ENCODE assay signal across 1 cellular context in the genomic region with DNA sequence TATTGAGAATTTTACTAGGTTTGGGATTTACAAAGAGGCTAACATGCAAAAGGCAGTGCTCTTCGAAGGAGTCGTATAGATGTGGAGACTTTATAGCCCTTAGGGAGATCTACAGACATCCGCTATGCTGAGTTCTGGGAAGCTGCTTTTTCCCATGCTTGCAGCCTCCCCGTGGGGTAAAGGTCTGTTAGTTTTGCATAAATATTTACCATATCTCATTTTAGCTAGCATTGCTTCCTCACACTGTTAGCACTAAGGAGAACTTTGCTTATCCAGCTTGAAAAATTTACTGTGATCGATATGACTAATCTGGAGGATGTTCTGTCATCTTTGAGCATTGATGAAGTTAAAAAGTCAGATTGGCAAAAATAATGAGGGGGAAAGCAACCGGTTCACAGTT.
TF ChIP-seq lines count a peak whose summit lies in the region.

No MANE protein-coding gene starts in this region.

TF ChIP-seq in SK-N-SH, 30 proteins besides CTCF, POLR2A, EP300 and RAD21 (continued from another document):
- no peak for TF ChIP-seq TEAD4 (IDR thresholded peaks at IDR 0.05; ENCODE audit: borderline replicate concordance, insufficient read depth)
- no peak for TF ChIP-seq TCF12 (IDR thresholded peaks at IDR 0.05)
- TF ChIP-seq GABPA (IDR thresholded peaks at IDR 0.05; ENCODE audit: low read depth) = no peak
- no peak for TF ChIP-seq RCOR1 (IDR thresholded peaks at IDR 0.05; ENCODE audit: low read length)
- no peak for TF ChIP-seq TAF1 (IDR thresholded peaks at IDR 0.05; ENCODE audit: borderline replicate concordance, low read depth, low read length)
- no peak for TF ChIP-seq MXI1 (IDR thresholded peaks at IDR 0.05; ENCODE audit: low read depth, low read length)
- TF ChIP-seq NFIC (IDR thresholded peaks at IDR 0.05; ENCODE audit: borderline replicate concordance) = no peak
- no peak for TF ChIP-seq SMC3 (IDR thresholded peaks at IDR 0.05; ENCODE audit: low read depth, low read length)
- TF ChIP-seq, protein P1, sequence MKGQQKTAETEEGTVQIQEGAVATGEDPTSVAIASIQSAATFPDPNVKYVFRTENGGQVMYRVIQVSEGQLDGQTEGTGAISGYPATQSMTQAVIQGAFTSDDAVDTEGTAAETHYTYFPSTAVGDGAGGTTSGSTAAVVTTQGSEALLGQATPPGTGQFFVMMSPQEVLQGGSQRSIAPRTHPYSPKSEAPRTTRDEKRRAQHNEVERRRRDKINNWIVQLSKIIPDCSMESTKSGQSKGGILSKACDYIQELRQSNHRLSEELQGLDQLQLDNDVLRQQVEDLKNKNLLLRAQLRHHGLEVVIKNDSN (IDR thresholded peaks at IDR 0.05; ENCODE audit: borderline replicate concordance, low read depth) = no peak
